In genomic region chr12:47222960-47223847, GRCh38 we compare ENCODE assay signal across 8 cellular contexts.
DNase-seq lines count a peak whose midpoint lies in the region; ATAC-seq, FAIRE-seq and TF ChIP-seq lines count a peak whose summit lies in the region.

No MANE protein-coding gene starts in this region.

- no peak for TF ChIP-seq POLR2A in endothelial cell of umbilical vein (IDR thresholded peaks at IDR 0.05; ENCODE audit: low read depth, low read length)

- CTCF ChIA-PET in OCI-LY7 (lab: Charles Lee; ENCODE audit: unreplicated experiment) = no interaction called here
- CTCF ChIA-PET in endothelial cell of umbilical vein (lab: Charles Lee) = interaction anchor here (1.3 kb wide), 1 partner anchor 15 kb away, joined by 3 read pairs; no protein-coding TSS in a partner anchor

- H3K14ac ChIP-seq in neuronal stem cell (ENCODE audit: low read length) = no peak overlapping the region

- no peaks in the 10 kb centered on the region for H3K9me3 ChIP-seq in OCI-LY7 (ENCODE audit: low read length)
- H3K9me3 ChIP-seq in endothelial cell of umbilical vein (replicated peaks; ENCODE audit: control insufficient read depth, insufficient read depth, low read length) = no peaks in the 10 kb centered on the region
- H3K9me3 ChIP-seq in neuronal stem cell (replicated peaks in 1 of 2; ENCODE audit: control insufficient read depth in 2 of 2, insufficient read depth in 1 of 2, low read depth in 1 of 2, low read length in 2 of 2) = no peaks in the 10 kb centered on the region

- H3K4ac ChIP-seq in neuronal stem cell (ENCODE audit: low read length) = no peak overlapping the region

- no peak for TF ChIP-seq CTCF in OCI-LY7 (conservative IDR thresholded peaks at IDR 0.05; ENCODE audit: low read length)
- TF ChIP-seq CTCF in endothelial cell of umbilical vein (IDR thresholded peaks at IDR 0.05; ENCODE audit: extremely low read depth in 1 of 2, insufficient read depth in 1 of 2, low read depth in 1 of 2, low read length in 2 of 2) = no peak
- TF ChIP-seq CTCF in GM10266 (IDR thresholded peaks at IDR 0.05; ENCODE audit: control insufficient read depth, insufficient read depth, low read depth, missing control alignments) = no peak

- H4K91ac ChIP-seq in neuronal stem cell (ENCODE audit: low read depth, low read length, poor library complexity) = no peak overlapping the region

- H2BK120ac ChIP-seq in neuronal stem cell (ENCODE audit: low read depth, low read length) = no peak overlapping the region

- H3K79me2 ChIP-seq in OCI-LY7 (ENCODE audit: insufficient read depth, low read depth, low read length) (peaks cover 74% of the 10 kb centered on the region), endothelial cell of umbilical vein (ENCODE audit: control insufficient read depth, insufficient read depth, low read length) (no peaks in the 10 kb centered on the region)

- no peak overlapping the region for H2BK5ac ChIP-seq in neuronal stem cell (ENCODE audit: low read length)

- H3K23ac ChIP-seq in neuronal stem cell (ENCODE audit: low read depth, low read length, poor library complexity) = no peak overlapping the region

- intact Hi-C loops in OCI-LY7 (cut with micrococcal nuclease; ENCODE audit: unreplicated experiment) = no loop called here
- intact Hi-C loops in endothelial cell of umbilical vein (cut with micrococcal nuclease) = no loop called here

- H2AK5ac ChIP-seq in neuronal stem cell (ENCODE audit: low read depth, low read length) = no peak overlapping the region

- H4K20me1 ChIP-seq in OCI-LY7 (ENCODE audit: insufficient read depth, low read length) (no peaks in the 10 kb centered on the region), endothelial cell of umbilical vein (replicated peaks; ENCODE audit: control insufficient read depth, extremely low read depth, insufficient read depth, low read length) (no peaks in the 10 kb centered on the region)

- H3K4me1 ChIP-seq in OCI-LY7 (ENCODE audit: insufficient read depth, low read length, poor library complexity, severe bottlenecking) = peaks cover 80% of the 10 kb centered on the region
- no peaks in the 10 kb centered on the region for H3K4me1 ChIP-seq in endothelial cell of umbilical vein (ENCODE audit: control insufficient read depth, extremely low read depth, insufficient read depth, low read length)
- peaks cover 0 to 9% of the 10 kb centered on the region in 2 donors for H3K4me1 ChIP-seq in neuronal stem cell (ENCODE audit: control insufficient read depth in 2 of 2, insufficient read depth in 1 of 2, low read depth in 1 of 2, low read length in 2 of 2)

- BruUV-seq in OCI-LY7 (replicated peaks; lab: Mats Ljungman, UMichigan) (no TSS peak), endothelial cell of umbilical vein (replicated peaks; lab: Mats Ljungman, UMichigan) (no TSS peak)

- H2BK12ac ChIP-seq in neuronal stem cell (ENCODE audit: low read length) = no peak overlapping the region

- H3K4me2 ChIP-seq in OCI-LY7 (ENCODE audit: low read length) = peak overlapping the region; percentile 94
- no peak overlapping the region for H3K4me2 ChIP-seq in endothelial cell of umbilical vein (ENCODE audit: insufficient read depth, low read length)
- H3K4me2 ChIP-seq in neuronal stem cell (ENCODE audit: insufficient read depth, low read length, poor library complexity, severe bottlenecking) = no peak overlapping the region

- no peaks in the 10 kb centered on the region for H3K9me2 ChIP-seq in OCI-LY7 (ENCODE audit: insufficient read depth, low read length)

- POLR2A ChIA-PET in OCI-LY7 (lab: Charles Lee) = interaction anchor here (0.7 kb wide), 1 partner anchor 978 kb away, joined by 4 read pairs; no protein-coding TSS in a partner anchor
- POLR2A ChIA-PET in endothelial cell of umbilical vein (lab: Charles Lee) = no interaction called here

- H3K36me3 ChIP-seq in OCI-LY7 (ENCODE audit: insufficient read depth, low read length) (peaks cover 6% of the 10 kb centered on the region; the same call in 1 of the 2 replicates), endothelial cell of umbilical vein (ENCODE audit: control insufficient read depth in 2 of 2, extremely low read depth in 1 of 2, insufficient read depth in 2 of 2, low read length in 2 of 2) (no peaks in the 10 kb centered on the region), neuronal stem cell (replicated peaks in 1 of 2; ENCODE audit: control insufficient read depth in 2 of 2, insufficient read depth in 2 of 2, low read length in 2 of 2) (no peaks in the 10 kb centered on the region)

- no peak overlapping the region for H3K18ac ChIP-seq in neuronal stem cell (ENCODE audit: low read length)

- no peaks in the 10 kb centered on the region for H3K27me3 ChIP-seq in endothelial cell of umbilical vein (ENCODE audit: control insufficient read depth in 2 of 2, insufficient read depth in 2 of 2, low read length in 2 of 2)
- no peaks in the 10 kb centered on the region for H3K27me3 ChIP-seq in neuronal stem cell (ENCODE audit: control insufficient read depth in 3 of 3, insufficient read depth in 3 of 3, low read depth in 1 of 3, low read length in 3 of 3)

- peak overlapping the region; percentile 63 for H3K4me3 ChIP-seq in OCI-LY7 (ENCODE audit: low read depth, low read length, poor library complexity, severe bottlenecking)
- H3K4me3 ChIP-seq in endothelial cell of umbilical vein (replicated peaks in 1 of 3; ENCODE audit: insufficient read depth in 1 of 3, low read depth in 1 of 3, low read length in 3 of 3) = no peak overlapping the region
- no peak overlapping the region for H3K4me3 ChIP-seq in neuronal stem cell (ENCODE audit: low read length in 2 of 2)

- H3K79me1 ChIP-seq in neuronal stem cell (ENCODE audit: low read depth, low read length) = no peaks in the 10 kb centered on the region

- H3K27ac ChIP-seq in OCI-LY7 (ENCODE audit: low read depth, low read length, poor library complexity, severe bottlenecking) (peak overlapping the region; percentile 43), endothelial cell of umbilical vein (ENCODE audit: insufficient read depth, low read depth, low read length) (no peak overlapping the region), neuronal stem cell (replicated peaks; ENCODE audit: low read length) (no peak overlapping the region)

- FAIRE-seq in endothelial cell of umbilical vein (lab: Jason Lieb, UNC) = no peak

- no peak overlapping the region for H3K9ac ChIP-seq in endothelial cell of umbilical vein (replicated peaks; ENCODE audit: extremely low read depth, insufficient read depth, low read length)
- no peak overlapping the region for H3K9ac ChIP-seq in neuronal stem cell (ENCODE audit: low read depth, low read length, poor library complexity)

- no peaks in the 10 kb centered on the region for H3K9me1 ChIP-seq in endothelial cell of umbilical vein (replicated peaks; ENCODE audit: control insufficient read depth, extremely low read depth, insufficient read depth, low read length)

- no peak overlapping the region for H4K8ac ChIP-seq in neuronal stem cell (ENCODE audit: low read depth, low read length)

- dilution Hi-C loops in endothelial cell of umbilical vein (cut with MboI; ENCODE audit: extremely low pct_ligation_motif_present, low sequenced_read_pairs) = no loop called here

- no CpG with 5 or more reads among the region's 8 CpGs for WGBS in neuronal stem cell (ENCODE audit: extremely low coverage in 2 of 2, insufficient read length in 2 of 2, insufficient replicate concordance in 1 of 2), 2 donors

- H2AFZ ChIP-seq in OCI-LY7 (ENCODE audit: low read length) = peak overlapping the region; percentile 68; the same call in 1 of the 2 replicates
- H2AFZ ChIP-seq in endothelial cell of umbilical vein (ENCODE audit: low read depth, low read length) = peak overlapping the region; percentile 13
- H2AFZ ChIP-seq in neuronal stem cell (ENCODE audit: low read length) = peak overlapping the region; percentile 58

- no peak overlapping the region for H2BK15ac ChIP-seq in neuronal stem cell (ENCODE audit: low read length)

- DNase-seq in ELF-1 (ENCODE audit: low read depth, low spot score) (peak; percentile 80), OCI-LY7 (ENCODE audit: low spot score) (no peak), endothelial cell of umbilical vein (ENCODE audit: low read depth, low spot score) (no peak), neuronal stem cell (ENCODE audit: low spot score) (no peak), NCI-H446 (lab: John Stamatoyannopoulos, UW) (no peak), HPDE6-E6E7 (ENCODE audit: extremely low spot score) (no peak), GM10266 (ENCODE audit: extremely low spot score) (no peak)

- ATAC-seq in GM21390 (IDR thresholded peaks at IDR 0.05; ENCODE audit: unreplicated experiment) = no peak

TF ChIP-seq in endothelial cell of umbilical vein, 7 proteins besides CTCF, POLR2A, EP300 and RAD21:
- no peak for TF ChIP-seq JUN (IDR thresholded peaks at IDR 0.05; ENCODE audit: borderline replicate concordance, insufficient read depth, insufficient read length, low read depth)
- no peak for TF ChIP-seq GATA2 (IDR thresholded peaks at IDR 0.05; ENCODE audit: insufficient read depth, insufficient read length, low read depth, low read length)
- no peak for TF ChIP-seq FOS (IDR thresholded peaks at IDR 0.05; ENCODE audit: borderline replicate concordance, insufficient read depth, low read length)
- no peak for TF ChIP-seq EZH2 (IDR thresholded peaks at IDR 0.05; ENCODE audit: borderline replicate concordance, low read depth, low read length, severe bottlenecking)
- no peak for TF ChIP-seq MYC (IDR thresholded peaks at IDR 0.05; ENCODE audit: low read depth, low read length)
- no peak for TF ChIP-seq MAX (IDR thresholded peaks at IDR 0.05; ENCODE audit: insufficient read depth, insufficient read length)
- no peak for TF ChIP-seq POLR2AphosphoS5 (IDR thresholded peaks at IDR 0.05; ENCODE audit: insufficient read depth, low read depth, low read length)
TF ChIP-seq in endothelial cell of umbilical vein: peak in this region for 0.

Comparison
In these comparisons a context has a peak if more than half of its experiments do, and no peak if none do; other contexts are left out.
1. H2AFZ ChIP-seq: peak in every context shown above with its lines; median percentile 68 in OCI-LY7; 58 in neuronal stem cell; 13 in endothelial cell of umbilical vein.